In the genomic region with DNA sequence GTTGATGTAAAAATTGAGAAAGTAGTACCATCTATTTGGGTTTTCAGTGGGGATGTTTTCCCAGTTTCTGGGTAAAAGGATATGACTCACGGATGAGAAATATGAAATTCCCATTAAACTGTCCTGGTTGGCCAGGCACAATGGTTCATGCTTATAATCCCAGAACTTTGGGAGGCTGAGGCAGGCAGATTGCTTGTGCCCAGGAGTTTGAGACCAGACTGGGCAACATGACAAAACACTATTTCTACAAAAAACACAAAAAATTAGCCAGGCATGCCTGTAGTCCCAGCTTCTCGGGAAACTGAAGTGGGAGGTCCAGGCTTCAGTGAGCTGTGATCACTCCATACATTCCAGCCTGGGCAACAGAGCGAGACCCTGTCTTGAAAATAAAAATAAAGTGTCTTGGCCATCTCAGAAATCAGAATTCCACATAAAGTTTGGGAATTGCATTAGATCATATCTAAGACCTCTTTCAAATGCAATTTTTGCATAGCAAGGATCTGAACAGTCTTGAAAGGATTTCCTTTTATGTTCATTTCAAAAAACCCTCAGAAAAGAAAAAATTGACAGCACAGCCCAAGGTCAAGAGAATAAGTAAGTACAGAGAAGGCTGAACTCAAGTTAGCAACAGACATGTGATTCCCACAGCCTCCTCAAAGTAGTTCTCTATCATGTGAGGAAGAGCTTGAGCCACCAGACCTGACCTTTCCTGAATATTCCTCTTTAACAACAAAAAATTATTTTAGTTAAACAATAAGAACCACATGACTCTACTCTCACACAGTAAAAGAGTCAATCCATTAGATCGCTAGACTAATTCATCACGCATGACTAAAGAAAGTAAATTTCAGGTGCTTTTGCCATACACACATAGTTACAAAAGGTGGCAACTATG, we compare ENCODE assay signal across 12 cellular contexts.
DNase-seq lines count a peak whose midpoint lies in the region; ATAC-seq and TF ChIP-seq lines count a peak whose summit lies in the region.
"Had no signal": no experiment of that assay in that cellular context is flagged by ENCODE, and none has a peak within 500 bp of the region (broad histone marks: within the 10 kb centered on the region; RNA-seq: fewer than 3 reads in every experiment).

No MANE protein-coding gene starts in this region.

- ATAC-seq in GM19463 (IDR thresholded peaks at IDR 0.05; ENCODE audit: unreplicated experiment) (no peak), right lobe of liver (no peak)

- H3K9me3 ChIP-seq in breast epithelium (no peaks in the 10 kb centered on the region), tibial artery (no peaks in the 10 kb centered on the region), right lobe of liver (no peaks in the 10 kb centered on the region)
- H3K9me3 ChIP-seq: neutrophil had no signal

- no peak for TF ChIP-seq RAD21 in Ishikawa (IDR thresholded peaks at IDR 0.05; ENCODE audit: low read depth)

- TF ChIP-seq POLR2A in breast epithelium (IDR thresholded peaks at IDR 0.05): no peak
- TF ChIP-seq POLR2A in right lobe of liver (IDR thresholded peaks at IDR 0.05): no peak

- H3K36me3 ChIP-seq in breast epithelium (no peaks in the 10 kb centered on the region), tibial artery (no peaks in the 10 kb centered on the region), right lobe of liver (no peaks in the 10 kb centered on the region)
- H3K36me3 ChIP-seq: neutrophil had no signal

- H3K27ac ChIP-seq in breast epithelium (peak overlapping the region; percentile 85), tibial artery (peak overlapping the region; percentile 85), right lobe of liver (no peak overlapping the region)
- H3K27ac ChIP-seq: neutrophil had no signal

- H3K4me1 ChIP-seq in breast epithelium: peaks cover 4 to 17% of the 10 kb centered on the region in 2 donors
- peaks cover 0 to 74% (median 52%) of the 10 kb centered on the region in 4 donors for H3K4me1 ChIP-seq in tibial artery
- H3K4me1 ChIP-seq in right lobe of liver: peaks cover 0 to 40% (median 22%) of the 10 kb centered on the region in 4 donors

- H3K27me3 ChIP-seq in breast epithelium (no peaks in the 10 kb centered on the region), tibial artery (no peaks in the 10 kb centered on the region), right lobe of liver (no peaks in the 10 kb centered on the region)
- H3K27me3 ChIP-seq: neutrophil had no signal

- TF ChIP-seq CTCF in breast epithelium (IDR thresholded peaks at IDR 0.05) (no peak), tibial artery (IDR thresholded peaks at IDR 0.05) (no peak), right lobe of liver (IDR thresholded peaks at IDR 0.05) (no peak)

- TF ChIP-seq EP300 in Ishikawa (IDR thresholded peaks at IDR 0.05; ENCODE audit: borderline replicate concordance): no peak

- DNase-seq in breast epithelium (ENCODE audit: low spot score in 2 of 2): no peak
- peak; percentile 79 for DNase-seq in kidney tubule cell (ENCODE audit: low spot score)
- no peak for DNase-seq in tibial artery
- DNase-seq in NCI-H2029 (lab: John Stamatoyannopoulos, UW): no peak
- DNase-seq in right lobe of liver: no peak
- DNase-seq: activated CD8-positive, alpha-beta memory T cell treated with anti-CD3 and anti-CD28 coated beads, Interleukin-2, amount 50 U/mL, for 48 hours; cerebellar nuclear complex; NCI-H774; stimulated activated CD4-positive, alpha-beta T cell treated with anti-CD3 and anti-CD28 coated beads, Interleukin-4, amount 100 ng/mL, for 24 hours had no signal

- intact Hi-C loops in breast epithelium (cut with DNase I; ENCODE audit: low total_unique reads) (no loop called here), tibial artery (cut with DNase I; ENCODE audit: low total_unique reads) (no loop called here), right lobe of liver (cut with DNase I) (no loop called here)

- H3K4me3 ChIP-seq in breast epithelium (no peak overlapping the region), tibial artery (no peak overlapping the region), right lobe of liver (no peak overlapping the region)

- WGBS in right lobe of liver (ENCODE audit: insufficient coverage, low coverage, low lambda C conversion rate, missing lambda C conversion rate): 83% methylated on average over 5 of the region's 5 CpGs

TF ChIP-seq in Ishikawa, 13 proteins besides CTCF, POLR2A, EP300 and RAD21:
- TF ChIP-seq CREB1 (IDR thresholded peaks at IDR 0.05; ENCODE audit: low read depth) (no peak), NFIC (IDR thresholded peaks at IDR 0.05) (peak; percentile 29; the same call in 1 of the 2 replicates), TEAD4 (IDR thresholded peaks at IDR 0.05) (peak; percentile 63)
TF ChIP-seq in Ishikawa: peak in this region for 2.

Comparison
In these comparisons a context has a peak if more than half of its experiments do, and no peak if none do; other contexts are left out.
1. H3K27ac ChIP-seq: peak in breast epithelium (2 of 2) and tibial artery (2 of 2); none in right lobe of liver (0 of 3).